8 cellular contexts compared by ENCODE assay signal in genomic region chr10:8060010-8060703, GRCh38. TPM values are rescaled to one million over a fixed set of nuclear protein-coding genes. Genes with fewer than 3 reads are reported as not detected.
DNase-seq lines count a peak whose midpoint lies in the region; ATAC-seq lines count a peak whose summit lies in the region.

No MANE protein-coding gene starts in this region.

- peaks cover 92% of the 10 kb centered on the region for H3K36me3 Mint-ChIP-seq in activated CD4-positive, alpha-beta memory T cell treated with anti-CD3 and anti-CD28 coated beads for 36 hours

- CTCF ChIA-PET in activated CD4-positive, alpha-beta memory T cell treated with anti-CD3 and anti-CD28 coated beads for 36 hours (lab: Charles Lee): interaction anchor here (1.2 to 2.9 kb wide), 5 partner anchors 11 to 342 kb away, joined by 4 to 10 read pairs (median 5); no protein-coding TSS in a partner anchor

- intact Hi-C loops in activated CD4-positive, alpha-beta memory T cell treated with anti-CD3 and anti-CD28 coated beads for 36 hours (cut with micrococcal nuclease): loop anchor here (1.0 to 10.0 kb wide), 9 partner anchors 71 to 1035 kb away; no protein-coding TSS in a partner anchor
- intact Hi-C loops in sciatic nerve (cut with DNase I): no loop called here

- H3K9me3 Mint-ChIP-seq in activated CD4-positive, alpha-beta memory T cell treated with anti-CD3 and anti-CD28 coated beads for 36 hours: no peaks in the 10 kb centered on the region

- H3K4me3 Mint-ChIP-seq in activated CD4-positive, alpha-beta memory T cell treated with anti-CD3 and anti-CD28 coated beads for 36 hours: peak overlapping the region; percentile 98

- H3K27me3 Mint-ChIP-seq in activated CD4-positive, alpha-beta memory T cell treated with anti-CD3 and anti-CD28 coated beads for 36 hours: no peaks in the 10 kb centered on the region

- peaks cover 75% of the 10 kb centered on the region for H3K4me1 Mint-ChIP-seq in activated CD4-positive, alpha-beta memory T cell treated with anti-CD3 and anti-CD28 coated beads for 36 hours (ENCODE audit: low read depth)

- ATAC-seq in HG03175 (IDR thresholded peaks at IDR 0.05; ENCODE audit: unreplicated experiment): peak; percentile 36
- ATAC-seq in sciatic nerve: no peak

- POLR2A ChIA-PET in activated CD4-positive, alpha-beta memory T cell treated with anti-CD3 and anti-CD28 coated beads for 36 hours (lab: Charles Lee): interaction anchor here (0.5 to 5.6 kb wide), 11 partner anchors 10 to 342 kb away, joined by 3 to 21 read pairs (median 8); no protein-coding TSS in a partner anchor

- H3K27ac Mint-ChIP-seq in activated CD4-positive, alpha-beta memory T cell treated with anti-CD3 and anti-CD28 coated beads for 36 hours: peak overlapping the region; percentile 99

- in situ Hi-C loops in G401 (cut with HindIII; ENCODE audit: low sequenced_read_pairs): no loop called here

- DNase-seq in activated T-cell treated with anti-CD3 and anti-CD28 coated beads for 24 hours (ENCODE audit: low read depth) (peak; percentile 55), activated T-cell treated with anti-CD3 and anti-CD28 coated beads for 4 hours (no peak), kidney tubule cell (ENCODE audit: low spot score) (peak; percentile 36), sciatic nerve (ENCODE audit: low spot score) (no peak), superior temporal gyrus (ENCODE audit: extremely low spot score) (no peak), G401 (ENCODE audit: low spot score) (no peak)
- peak; percentile 87 for DNase-seq in activated CD4-positive, alpha-beta memory T cell treated with anti-CD3 and anti-CD28 coated beads for 36 hours

RNA-seq across cellular contexts. Expression of gene GATA3, which starts 5.7 kb away (rescaled TPM):
- total RNA-seq in activated CD4-positive, alpha-beta memory T cell treated with anti-CD3 and anti-CD28 coated beads for 36 hours: 10 to 100 TPM; 46.3 to 47.4 TPM
- 2.6 TPM for total RNA-seq in sciatic nerve
- not detected in 2 replicates for total RNA-seq in G401 (2014; rRNA removed; shearing (Covaris generic))

Comparison
In these comparisons a context has a peak if more than half of its experiments do, and no peak if none do; other contexts are left out.
1. DNase-seq: peak in activated T-cell treated with anti-CD3 and anti-CD28 coated beads for 24 hours (single experiment), activated CD4-positive, alpha-beta memory T cell treated with anti-CD3 and anti-CD28 coated beads for 36 hours (single experiment) and kidney tubule cell (single experiment); none in activated T-cell treated with anti-CD3 and anti-CD28 coated beads for 4 hours (single experiment), sciatic nerve (single experiment), superior temporal gyrus (single experiment) and G401 (single experiment).
2. RNA of gene GATA3, which starts 5.7 kb away (total RNA-seq): 46.3 to 47.4 TPM in activated CD4-positive, alpha-beta memory T cell treated with anti-CD3 and anti-CD28 coated beads for 36 hours; 2.6 TPM in sciatic nerve (single experiment) and not detected in G401; every median in the first group is over 10 times any median in the second.